In the genomic region with DNA sequence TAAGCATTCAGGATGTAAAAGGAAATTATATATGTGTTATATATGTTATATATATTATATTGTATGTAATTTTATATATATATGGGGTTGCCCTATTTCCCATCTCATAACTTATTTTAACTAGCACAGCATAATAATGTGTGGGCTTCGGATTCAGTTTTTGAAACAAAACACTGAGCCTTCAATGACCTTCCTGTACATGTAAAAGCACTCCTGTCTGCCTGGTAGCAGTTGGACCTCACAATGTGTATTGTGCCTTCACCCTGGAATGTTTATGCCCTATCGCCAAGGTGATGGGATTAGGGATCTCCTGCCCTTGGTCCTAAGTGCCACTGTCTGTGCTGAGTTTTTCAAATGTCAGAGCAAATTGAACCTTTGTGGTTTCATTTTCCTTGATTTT, we compare ENCODE assay signal across 13 cellular contexts.
DNase-seq lines count a peak whose midpoint lies in the region; ATAC-seq, FAIRE-seq and TF ChIP-seq lines count a peak whose summit lies in the region.
"Had no signal": no experiment of that assay in that cellular context is flagged by ENCODE, and none has a peak within 500 bp of the region (broad histone marks: within the 10 kb centered on the region; RNA-seq: fewer than 3 reads in every experiment).

No MANE protein-coding gene starts in this region.

- no peak overlapping the region for H2AFZ ChIP-seq in neuronal stem cell (ENCODE audit: low read length)

- H3K14ac ChIP-seq in neuronal stem cell (ENCODE audit: low read length) = no peak overlapping the region

- no peak overlapping the region for H2BK120ac ChIP-seq in neuronal stem cell (ENCODE audit: low read depth, low read length)

- H3K18ac ChIP-seq in neuronal stem cell (ENCODE audit: low read length) = no peak overlapping the region

- H3K79me1 ChIP-seq in neuronal stem cell (ENCODE audit: low read depth, low read length) = no peaks in the 10 kb centered on the region

- TF ChIP-seq CTCF in bronchial epithelial cell (IDR thresholded peaks at IDR 0.05; ENCODE audit: insufficient read depth, low read length, severe bottlenecking) = no peak

- no peak overlapping the region for H3K4ac ChIP-seq in neuronal stem cell (ENCODE audit: low read length)

- H3K27me3 ChIP-seq in bronchial epithelial cell (ENCODE audit: control insufficient read depth, insufficient read depth, low read length) (no peaks in the 10 kb centered on the region), neuronal stem cell (ENCODE audit: control insufficient read depth in 3 of 3, insufficient read depth in 3 of 3, low read depth in 1 of 3, low read length in 3 of 3) (no peaks in the 10 kb centered on the region)
- H3K27me3 ChIP-seq: tibial artery had no signal

- no peak overlapping the region for H4K8ac ChIP-seq in neuronal stem cell (ENCODE audit: low read depth, low read length)

- peaks cover 0 to 4% of the 10 kb centered on the region in 2 donors for H3K9me3 ChIP-seq in neuronal stem cell (replicated peaks in 1 of 2; ENCODE audit: control insufficient read depth in 2 of 2, insufficient read depth in 1 of 2, low read depth in 1 of 2, low read length in 2 of 2)

- H2BK15ac ChIP-seq in neuronal stem cell (ENCODE audit: low read length) = no peak overlapping the region

- ATAC-seq in GM19452 (IDR thresholded peaks at IDR 0.05; ENCODE audit: unreplicated experiment) (peak; percentile 26), HG03066 (IDR thresholded peaks at IDR 0.05; ENCODE audit: low read depth, unreplicated experiment) (peak; percentile 28)

- H4K91ac ChIP-seq in neuronal stem cell (ENCODE audit: low read depth, low read length, poor library complexity) = no peak overlapping the region

- FAIRE-seq in bronchial epithelial cell (lab: Jason Lieb, UNC) = no peak
- FAIRE-seq: GM19239 had no signal

- H3K4me2 ChIP-seq in neuronal stem cell (ENCODE audit: insufficient read depth, low read length, poor library complexity, severe bottlenecking) = no peak overlapping the region

- no peak overlapping the region for H2BK12ac ChIP-seq in neuronal stem cell (ENCODE audit: low read length)

- no peak overlapping the region for H2BK5ac ChIP-seq in neuronal stem cell (ENCODE audit: low read length)

- no peak overlapping the region for H3K4me3 ChIP-seq in bronchial epithelial cell (ENCODE audit: low read depth, low read length)
- no peak overlapping the region for H3K4me3 ChIP-seq in neuronal stem cell (ENCODE audit: low read length in 2 of 2)
- H3K4me3 ChIP-seq: tibial artery had no signal

- H3K23ac ChIP-seq in neuronal stem cell (ENCODE audit: low read depth, low read length, poor library complexity) = no peak overlapping the region

- no peak overlapping the region for H3K27ac ChIP-seq in neuronal stem cell (replicated peaks; ENCODE audit: low read length)
- H3K27ac ChIP-seq: tibial artery had no signal

- H3K36me3 ChIP-seq in bronchial epithelial cell (ENCODE audit: control insufficient read depth, insufficient read depth, low read length) (no peaks in the 10 kb centered on the region), neuronal stem cell (replicated peaks in 1 of 2; ENCODE audit: control insufficient read depth in 2 of 2, insufficient read depth in 2 of 2, low read length in 2 of 2) (no peaks in the 10 kb centered on the region)
- H3K36me3 ChIP-seq: tibial artery had no signal

- peak; percentile 25 for DNase-seq in bronchial epithelial cell (ENCODE audit: low read depth)
- DNase-seq in neuronal stem cell (ENCODE audit: low spot score) = peak; percentile 32
- no peak for DNase-seq in foreskin melanocyte
- DNase-seq in NCI-H1048 (lab: John Stamatoyannopoulos, UW) = no peak
- DNase-seq in NK-92 (lab: John Stamatoyannopoulos, UW; ENCODE audit: unreplicated experiment) = no peak
- no peak for DNase-seq in D341Med (ENCODE audit: low spot score)
- DNase-seq: activated CD4-positive, CD25-positive, alpha-beta regulatory T cell treated with anti-CD3 and anti-CD28 coated beads, Interleukin-2, amount 50 U/mL, for 72 hours; NCI-H69; stimulated activated CD4-positive, alpha-beta T cell treated with anti-CD3 and anti-CD28 coated beads, Interleukin-12 subunit alpha, Interleukin-12 subunit beta, amount 100 ng/mL, for 4 hours had no signal

- H3K4me1 ChIP-seq in neuronal stem cell (ENCODE audit: control insufficient read depth in 2 of 2, insufficient read depth in 1 of 2, low read depth in 1 of 2, low read length in 2 of 2) = no peaks in the 10 kb centered on the region
- H3K4me1 ChIP-seq: tibial artery had no signal

- H3K9ac ChIP-seq in neuronal stem cell (ENCODE audit: low read depth, low read length, poor library complexity) = no peak overlapping the region

- H2AK5ac ChIP-seq in neuronal stem cell (ENCODE audit: low read depth, low read length) = no peak overlapping the region

- WGBS in neuronal stem cell (ENCODE audit: extremely low coverage in 2 of 2, insufficient read length in 2 of 2, insufficient replicate concordance in 1 of 2), 2 donors = no CpG with 5 or more reads among the region's 2 CpGs

Comparison
In these comparisons a context has a peak if more than half of its experiments do, and no peak if none do; other contexts are left out.
1. DNase-seq: peak in bronchial epithelial cell (single experiment) and neuronal stem cell (single experiment); none in foreskin melanocyte (single experiment), NCI-H1048 (single experiment), NK-92 (single experiment) and D341Med (single experiment).